In the genomic region with DNA sequence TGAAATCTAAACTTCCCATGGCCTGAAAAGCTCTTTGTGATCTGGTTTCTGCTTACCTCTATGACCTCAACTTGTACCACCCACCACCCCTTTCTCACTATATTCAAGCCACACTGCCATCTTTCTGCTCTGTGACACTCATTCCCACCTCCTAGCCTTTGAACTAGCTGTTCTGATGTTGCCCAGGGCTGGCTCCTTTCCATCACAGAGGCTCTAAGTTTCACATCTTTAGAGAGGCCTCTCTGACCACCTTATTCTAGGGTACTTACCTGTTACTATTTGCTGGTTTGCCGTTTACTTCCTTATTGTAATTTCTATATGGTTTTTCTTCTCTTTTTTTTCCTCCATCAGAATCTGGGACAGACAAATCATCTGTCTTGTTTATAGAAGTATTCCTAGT, we compare ENCODE assay signal across 1 cellular context.
TF ChIP-seq lines count a peak whose summit lies in the region.

No MANE protein-coding gene starts in this region.

TF ChIP-seq in IMR-90, 13 proteins besides CTCF, POLR2A, EP300 and RAD21:
- no peak for TF ChIP-seq NFE2L2 (IDR thresholded peaks at IDR 0.05; ENCODE audit: low read depth, low read length)
- TF ChIP-seq MAFK (IDR thresholded peaks at IDR 0.05; ENCODE audit: low read depth, low read length): no peak
- TF ChIP-seq BHLHE40 (IDR thresholded peaks at IDR 0.05; ENCODE audit: low read depth, low read length): no peak
- TF ChIP-seq, protein P1, sequence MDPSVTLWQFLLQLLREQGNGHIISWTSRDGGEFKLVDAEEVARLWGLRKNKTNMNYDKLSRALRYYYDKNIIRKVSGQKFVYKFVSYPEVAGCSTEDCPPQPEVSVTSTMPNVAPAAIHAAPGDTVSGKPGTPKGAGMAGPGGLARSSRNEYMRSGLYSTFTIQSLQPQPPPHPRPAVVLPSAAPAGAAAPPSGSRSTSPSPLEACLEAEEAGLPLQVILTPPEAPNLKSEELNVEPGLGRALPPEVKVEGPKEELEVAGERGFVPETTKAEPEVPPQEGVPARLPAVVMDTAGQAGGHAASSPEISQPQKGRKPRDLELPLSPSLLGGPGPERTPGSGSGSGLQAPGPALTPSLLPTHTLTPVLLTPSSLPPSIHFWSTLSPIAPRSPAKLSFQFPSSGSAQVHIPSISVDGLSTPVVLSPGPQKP (IDR thresholded peaks at IDR 0.05; ENCODE audit: borderline replicate concordance, low read depth, low read length): no peak
- TF ChIP-seq RFX5 (IDR thresholded peaks at IDR 0.05; ENCODE audit: low read depth, low read length): no peak
- TF ChIP-seq, protein P2, sequence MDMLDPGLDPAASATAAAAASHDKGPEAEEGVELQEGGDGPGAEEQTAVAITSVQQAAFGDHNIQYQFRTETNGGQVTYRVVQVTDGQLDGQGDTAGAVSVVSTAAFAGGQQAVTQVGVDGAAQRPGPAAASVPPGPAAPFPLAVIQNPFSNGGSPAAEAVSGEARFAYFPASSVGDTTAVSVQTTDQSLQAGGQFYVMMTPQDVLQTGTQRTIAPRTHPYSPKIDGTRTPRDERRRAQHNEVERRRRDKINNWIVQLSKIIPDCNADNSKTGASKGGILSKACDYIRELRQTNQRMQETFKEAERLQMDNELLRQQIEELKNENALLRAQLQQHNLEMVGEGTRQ (IDR thresholded peaks at IDR 0.05; ENCODE audit: low read depth, low read length): no peak
- no peak for TF ChIP-seq CHD1 (IDR thresholded peaks at IDR 0.05; ENCODE audit: low read depth, low read length)
- TF ChIP-seq FOS (IDR thresholded peaks at IDR 0.05; ENCODE audit: low read depth, low read length): no peak
- no peak for TF ChIP-seq MAZ (IDR thresholded peaks at IDR 0.05; ENCODE audit: borderline replicate concordance, low read depth, low read length)
